8 cellular contexts compared by ENCODE assay signal in genomic region chr16:85369741-85370528, GRCh38.
DNase-seq lines count a peak whose midpoint lies in the region; ATAC-seq and FAIRE-seq lines count a peak whose summit lies in the region.

No MANE protein-coding gene starts in this region.

- peak in 2 of 5 donors; percentile 25 to 39 for DNase-seq in CD8-positive, alpha-beta memory T cell
- DNase-seq in HTR-8/SVneo (ENCODE audit: insufficient read length, low spot score): peak; percentile 79
- DNase-seq in activated CD4-positive, alpha-beta T cell treated with anti-CD3 and anti-CD28 coated beads for 4 hours: peak; percentile 15 to 42
- peak; percentile 56 for DNase-seq in dermis blood vessel endothelial cell
- peak; percentile 54 for DNase-seq in mucosa of gallbladder (ENCODE audit: low spot score)
- DNase-seq in stimulated activated naive CD8-positive, alpha-beta T cell treated with anti-CD3 and anti-CD28 coated beads, Interleukin-15, Interleukin-2, amounts not matched to agents 100 U/mL and 50 U/mL, for 24 hours: peak; percentile 69

- peak overlapping the region; percentile 16 for H3K27ac ChIP-seq in CD8-positive, alpha-beta memory T cell (ENCODE audit: low read depth, low read length)

- H3K4me3 Mint-ChIP-seq in CD8-positive, alpha-beta memory T cell: no peak overlapping the region

- peak; percentile 33 for ATAC-seq in stimulated activated naive CD8-positive, alpha-beta T cell treated with anti-CD3 and anti-CD28 coated beads, Interleukin-15, Interleukin-2, amounts not matched to agents 100 U/mL and 50 U/mL, for 24 hours
- no peak for ATAC-seq in GM18519 (IDR thresholded peaks at IDR 0.05; ENCODE audit: low FRiP score, unreplicated experiment)
- ATAC-seq in HG02798 (IDR thresholded peaks at IDR 0.05; ENCODE audit: poor library complexity, unreplicated experiment): no peak

- no peaks in the 10 kb centered on the region for H3K9me3 Mint-ChIP-seq in CD8-positive, alpha-beta memory T cell

- no peak overlapping the region for H3K27ac Mint-ChIP-seq in CD8-positive, alpha-beta memory T cell

- H3K36me3 Mint-ChIP-seq in CD8-positive, alpha-beta memory T cell: no peaks in the 10 kb centered on the region

- no peaks in the 10 kb centered on the region for H3K4me1 ChIP-seq in CD8-positive, alpha-beta memory T cell (ENCODE audit: insufficient read depth, low read length)

- CTCF ChIA-PET in CD8-positive, alpha-beta memory T cell (lab: Charles Lee): interaction anchor here (2.8 kb wide), 1 partner anchor 31 kb away, joined by 5 read pairs; no protein-coding TSS in a partner anchor

- H3K4me1 Mint-ChIP-seq in CD8-positive, alpha-beta memory T cell: no peaks in the 10 kb centered on the region

- peak; percentile 86 for FAIRE-seq in HTR-8/SVneo (lab: Jason Lieb, UNC)

- no peak overlapping the region for H3K4me3 ChIP-seq in CD8-positive, alpha-beta memory T cell (ENCODE audit: low read length)

- no peaks in the 10 kb centered on the region for H3K9me3 ChIP-seq in CD8-positive, alpha-beta memory T cell (ENCODE audit: low read length)

- H3K36me3 ChIP-seq in CD8-positive, alpha-beta memory T cell (ENCODE audit: insufficient read depth, low read length): no peaks in the 10 kb centered on the region

- POLR2A ChIA-PET in CD8-positive, alpha-beta memory T cell (lab: Charles Lee): no interaction called here

- peaks cover 2 to 5% of the 10 kb centered on the region in 2 donors for H3K27me3 Mint-ChIP-seq in CD8-positive, alpha-beta memory T cell

- no peaks in the 10 kb centered on the region for H3K27me3 ChIP-seq in CD8-positive, alpha-beta memory T cell (ENCODE audit: insufficient read depth, low read length, poor library complexity, severe bottlenecking)
